In genomic region chr3:82222401-82222800, GRCh38 we compare ENCODE assay signal across 29 cellular contexts.
"Had no signal": no experiment of that assay in that cellular context is flagged by ENCODE, and none has a peak within 500 bp of the region (broad histone marks: within the 10 kb centered on the region; RNA-seq: fewer than 3 reads in every experiment).

No MANE protein-coding gene starts in this region.

- ATAC-seq: naive thymus-derived CD8-positive, alpha-beta T cell; natural killer cell treated with Interleukin-12 subunit alpha and Interleukin-12 subunit beta and Interleukin-15 and Interleukin-18, amount 100 ng/mL, for 72 hours; psoas muscle; right cardiac atrium; sciatic nerve; stimulated activated memory B cell treated with anti-CD40 and anti-IgM and Interleukin-4, amounts not matched to agents 10 μg/mL and 1 μg/mL and 100 μg/mL, for 72 hours; stimulated activated naive CD8-positive, alpha-beta T cell treated with anti-CD3 and anti-CD28 coated beads, Interleukin-15, amount 100 ng/mL, for 72 hours; stimulated activated naive CD8-positive, alpha-beta T cell treated with anti-CD3 and anti-CD28 coated beads, Interleukin-15, Interleukin-2, amounts not matched to agents 100 U/mL and 50 U/mL, for 24 hours; upper lobe of right lung had no signal

- H3K9me3 ChIP-seq: neutrophil, psoas muscle, suprapubic skin, testis, transverse colon, upper lobe of right lung, uterus had no signal

- H3K9ac ChIP-seq: parathyroid adenoma had no signal

- H3K27ac ChIP-seq: neutrophil, parathyroid adenoma, psoas muscle, skin epidermis, spleen, suprapubic skin, testis, tibial artery, transverse colon, upper lobe of right lung, uterus had no signal

- H3K27me3 ChIP-seq: neutrophil, spleen, suprapubic skin, testis, tibial artery, transverse colon, upper lobe of right lung, uterus had no signal

- H3K79me2 ChIP-seq: parathyroid adenoma had no signal

- H3K4me1 ChIP-seq: parathyroid adenoma, psoas muscle, spleen, suprapubic skin, testis, tibial artery, transverse colon, upper lobe of right lung, uterus had no signal

- H3K36me3 ChIP-seq: neutrophil, spleen, suprapubic skin, tibial artery, transverse colon, upper lobe of right lung, uterus had no signal

- H2AFZ ChIP-seq: parathyroid adenoma had no signal

- H3K4me3 ChIP-seq: psoas muscle, skin epidermis, smooth muscle cell, spleen, suprapubic skin, testis, tibial artery, transverse colon, upper lobe of right lung, uterus had no signal

- H3K4me2 ChIP-seq: smooth muscle cell had no signal

- DNase-seq: naive thymus-derived CD8-positive, alpha-beta T cell; nephron progenitor cell; nucleus accumbens; posterior cingulate gyrus; psoas muscle; right cardiac atrium; spleen; stimulated activated CD4-positive, alpha-beta T cell treated with anti-CD3 and anti-CD28 coated beads, Interleukin-12 subunit alpha, Interleukin-12 subunit beta, amount 100 ng/mL, for 4 hours; stimulated activated CD4-positive, alpha-beta T cell treated with anti-CD3 and anti-CD28 coated beads, Interleukin-1b, Interleukin-23, amount 100 ng/mL, for 48 hours; stimulated activated CD4-positive, alpha-beta T cell treated with anti-CD3 and anti-CD28 coated beads, Interleukin-4, amount 100 ng/mL, for 1 hour; stimulated activated CD4-positive, alpha-beta T cell treated with anti-CD3 and anti-CD28 coated beads, Interleukin-4, amount 100 ng/mL, for 4 hours; stimulated activated CD8-positive, alpha-beta memory T cell treated with anti-CD3 and anti-CD28 coated beads, Interleukin-4, amount 100 ng/mL, for 48 hours; stimulated activated naive CD4-positive, alpha-beta T cell; stimulated activated naive CD8-positive, alpha-beta T cell treated with anti-CD3 and anti-CD28 coated beads, Interleukin-15, amount 100 ng/mL, for 72 hours; stimulated activated naive CD8-positive, alpha-beta T cell treated with anti-CD3 and anti-CD28 coated beads, Interleukin-15, Interleukin-2, amounts not matched to agents 100 U/mL and 50 U/mL, for 24 hours; substantia nigra; testis; tibial artery; transverse colon; upper lobe of right lung; uterus had no signal
